Comparison of ENCODE assay signal across 8 cellular contexts in genomic region chr3:19147905-19148767, GRCh38. TPM values are rescaled to one million over a fixed set of nuclear protein-coding genes. Genes with fewer than 3 reads are reported as not detected.
A peak's percentile ranks its signal among the peaks of the same experiment; 100 is the strongest.
DNase-seq lines count a peak whose midpoint lies in the region; ATAC-seq, FAIRE-seq and TF ChIP-seq lines count a peak whose summit lies in the region.

Gene KCNH8 (plus strand): TSS chr3:19148510. CDS start chr3:19148720, 210 bp downstream.

- H3K4me1 ChIP-seq in PC-3 (ENCODE audit: insufficient read depth, low read length) = peaks cover 11% of the 10 kb centered on the region; the same call in 1 of the 2 replicates

- H2AFZ ChIP-seq in PC-3 (ENCODE audit: low read length) = peak within 1 kb of the TSS; percentile 99

- POLR2A ChIA-PET in PC-3 (lab: Charles Lee; ENCODE audit: unreplicated experiment) = no interaction called here

- H3K9me3 ChIP-seq in PC-3 (ENCODE audit: low read length) = no peaks in the 10 kb centered on the region

- intact Hi-C loops in PC-3 (cut with micrococcal nuclease) = no loop called here

- H3K36me3 ChIP-seq in PC-3 (ENCODE audit: low read depth, low read length) (no peaks in the 10 kb centered on the region), brain microvascular endothelial cell (replicated peaks) (no peaks in the 10 kb centered on the region), kidney epithelial cell (ENCODE audit: control insufficient read depth, insufficient read depth, low read length) (no peaks in the 10 kb centered on the region)

- H3K27me3 ChIP-seq in PC-3 (ENCODE audit: low read length) (peaks cover 9% of the 10 kb centered on the region), brain microvascular endothelial cell (replicated peaks) (peaks cover 9% of the 10 kb centered on the region), kidney epithelial cell (ENCODE audit: control insufficient read depth, insufficient read depth, low read length) (peaks cover 16% of the 10 kb centered on the region)

- peak within 1 kb of the TSS; percentile 35 for H3K9ac ChIP-seq in PC-3 (ENCODE audit: low read length)

- no peaks in the 10 kb centered on the region for H4K20me1 ChIP-seq in PC-3 (ENCODE audit: low read length)

- FAIRE-seq in RCC 7860 (lab: Jason Lieb, UNC) = no peak

- ATAC-seq in PC-3 = no peak

- CTCF ChIA-PET in PC-3 (lab: Charles Lee) = no interaction called here

- H3K4me2 ChIP-seq in PC-3 (ENCODE audit: low read length) = peak within 1 kb of the TSS; percentile 96

- H3K27ac ChIP-seq in PC-3 (ENCODE audit: low read length) (no peak within 1 kb of the TSS), brain microvascular endothelial cell (no peak within 1 kb of the TSS)

- H3K4me3 ChIP-seq in PC-3 (ENCODE audit: low read length) (peak within 1 kb of the TSS; percentile 83), brain microvascular endothelial cell (ENCODE audit: low read depth, low read length) (peak within 1 kb of the TSS; percentile 65), kidney epithelial cell (ENCODE audit: low read depth, low read length) (peak within 1 kb of the TSS; percentile 73)

- H3K79me2 ChIP-seq in PC-3 (ENCODE audit: low read length) = no peaks in the 10 kb centered on the region

- H3K9me2 ChIP-seq in PC-3 (replicated peaks; ENCODE audit: low read length) = no peaks in the 10 kb centered on the region

- in situ Hi-C loops in brain microvascular endothelial cell (cut with HindIII; ENCODE audit: low pct_ligation_motif_present, low sequenced_read_pairs) = no loop called here

- BruUV-seq in PC-3 (replicated peaks; lab: Mats Ljungman, UMichigan) = no TSS peak

- no peaks in the 10 kb centered on the region for H3F3A ChIP-seq in PC-3 (ENCODE audit: low read length, unreplicated experiment)

- TF ChIP-seq CTCF in PC-3 (conservative IDR thresholded peaks at IDR 0.05; ENCODE audit: low read depth, low read length) (no peak), brain microvascular endothelial cell (IDR thresholded peaks at IDR 0.05; ENCODE audit: low read depth, low read length, missing control alignments) (no peak), kidney epithelial cell (IDR thresholded peaks at IDR 0.05; ENCODE audit: insufficient read depth, low read length, poor library complexity, severe bottlenecking) (no peak)

- DNase-seq in activated CD4-positive, alpha-beta T cell treated with anti-CD3 and anti-CD28 coated beads for 4 hours = peak; percentile 1 to 4
- DNase-seq in activated CD4-positive, alpha-beta T cell treated with anti-CD3 and anti-CD28 coated beads, Interleukin-2, amount 50 U/mL, for 4 hours = no peak
- no peak for DNase-seq in PC-3
- no peak for DNase-seq in brain microvascular endothelial cell
- DNase-seq in kidney epithelial cell (ENCODE audit: low read depth) = no peak
- peak; percentile 31 for DNase-seq in stimulated activated CD8-positive, alpha-beta memory T cell treated with anti-CD3 and anti-CD28 coated beads, Interleukin-4, amount 100 ng/mL, for 48 hours
- DNase-seq in RCC 7860 (ENCODE audit: low spot score) = no peak
- DNase-seq in GF-D8 (lab: John Stamatoyannopoulos, UW) = no peak

RNA-seq across cellular contexts. Expression of gene KCNH8, which starts in this region (rescaled TPM):
- total RNA-seq in PC-3 (2014; rRNA removed) = not detected in 2 replicates
- 0.88 and 1.2 TPM in 2 replicates for total RNA-seq in kidney epithelial cell

Comparison
In these comparisons a context has a peak if more than half of its experiments do, and no peak if none do; other contexts are left out.
1. DNase-seq: peak in activated CD4-positive, alpha-beta T cell treated with anti-CD3 and anti-CD28 coated beads for 4 hours (2 of 2) and stimulated activated CD8-positive, alpha-beta memory T cell treated with anti-CD3 and anti-CD28 coated beads, Interleukin-4, amount 100 ng/mL, for 48 hours (single experiment); none in activated CD4-positive, alpha-beta T cell treated with anti-CD3 and anti-CD28 coated beads, Interleukin-2, amount 50 U/mL, for 4 hours (0 of 2), PC-3 (single experiment), brain microvascular endothelial cell (single experiment), kidney epithelial cell (single experiment), RCC 7860 (single experiment) and GF-D8 (single experiment).
2. Peak in every context shown above with its lines, with median percentiles within 50 percentile points of each other: H3K4me3 ChIP-seq.